1 cellular context compared by ENCODE assay signal in the genomic region with DNA sequence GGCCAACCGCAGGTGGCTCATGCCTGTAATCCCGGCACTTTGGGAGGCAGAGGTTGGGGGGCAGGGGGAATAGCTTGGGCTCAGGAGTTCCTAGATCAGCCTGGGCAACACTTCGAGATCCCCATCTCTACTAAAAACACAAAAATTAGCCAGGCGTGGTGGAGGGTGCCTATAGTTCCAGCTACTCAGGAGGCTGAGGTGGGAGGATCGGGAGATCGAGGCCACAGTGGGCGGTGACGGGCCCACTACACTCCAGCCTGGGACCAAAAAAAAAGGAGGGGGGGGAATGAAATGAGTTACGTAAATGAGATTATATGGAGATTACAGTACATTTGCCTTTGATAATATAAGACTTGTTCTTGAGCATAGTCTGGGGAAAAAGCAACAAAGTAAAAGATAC.
TF ChIP-seq lines count a peak whose summit lies in the region.

No MANE protein-coding gene starts in this region.

TF ChIP-seq in HEK293, 187 proteins besides CTCF, POLR2A, EP300 and RAD21 (continued from another document):
- TF ChIP-seq, protein P1, sequence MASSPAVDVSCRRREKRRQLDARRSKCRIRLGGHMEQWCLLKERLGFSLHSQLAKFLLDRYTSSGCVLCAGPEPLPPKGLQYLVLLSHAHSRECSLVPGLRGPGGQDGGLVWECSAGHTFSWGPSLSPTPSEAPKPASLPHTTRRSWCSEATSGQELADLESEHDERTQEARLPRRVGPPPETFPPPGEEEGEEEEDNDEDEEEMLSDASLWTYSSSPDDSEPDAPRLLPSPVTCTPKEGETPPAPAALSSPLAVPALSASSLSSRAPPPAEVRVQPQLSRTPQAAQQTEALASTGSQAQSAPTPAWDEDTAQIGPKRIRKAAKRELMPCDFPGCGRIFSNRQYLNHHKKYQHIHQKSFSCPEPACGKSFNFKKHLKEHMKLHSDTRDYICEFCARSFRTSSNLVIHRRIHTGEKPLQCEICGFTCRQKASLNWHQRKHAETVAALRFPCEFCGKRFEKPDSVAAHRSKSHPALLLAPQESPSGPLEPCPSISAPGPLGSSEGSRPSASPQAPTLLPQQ (tag by site-specific recombination; IDR thresholded peaks at IDR 0.05): peak; percentile 16; the same call in 1 of the 2 replicates
- TF ChIP-seq, protein P2, sequence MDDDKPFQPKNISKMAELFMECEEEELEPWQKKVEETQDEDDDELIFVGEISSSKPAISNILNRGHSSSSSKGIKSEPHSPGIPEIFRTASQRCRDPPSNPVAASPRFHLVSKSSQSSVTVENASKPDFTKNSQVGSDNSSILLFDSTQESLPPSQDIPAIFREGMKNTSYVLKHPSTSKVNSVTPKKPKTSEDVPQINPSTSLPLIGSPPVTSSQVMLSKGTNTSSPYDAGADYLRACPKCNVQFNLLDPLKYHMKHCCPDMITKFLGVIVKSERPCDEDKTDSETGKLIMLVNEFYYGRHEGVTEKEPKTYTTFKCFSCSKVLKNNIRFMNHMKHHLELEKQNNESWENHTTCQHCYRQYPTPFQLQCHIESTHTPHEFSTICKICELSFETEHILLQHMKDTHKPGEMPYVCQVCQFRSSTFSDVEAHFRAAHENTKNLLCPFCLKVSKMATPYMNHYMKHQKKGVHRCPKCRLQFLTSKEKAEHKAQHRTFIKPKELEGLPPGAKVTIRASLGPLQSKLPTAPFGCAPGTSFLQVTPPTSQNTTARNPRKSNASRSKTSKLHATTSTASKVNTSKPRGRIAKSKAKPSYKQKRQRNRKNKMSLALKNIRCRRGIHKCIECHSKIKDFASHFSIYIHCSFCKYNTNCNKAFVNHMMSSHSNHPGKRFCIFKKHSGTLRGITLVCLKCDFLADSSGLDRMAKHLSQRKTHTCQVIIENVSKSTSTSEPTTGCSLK (tag by site-specific recombination; IDR thresholded peaks at IDR 0.05): no peak
- TF ChIP-seq, protein P3, sequence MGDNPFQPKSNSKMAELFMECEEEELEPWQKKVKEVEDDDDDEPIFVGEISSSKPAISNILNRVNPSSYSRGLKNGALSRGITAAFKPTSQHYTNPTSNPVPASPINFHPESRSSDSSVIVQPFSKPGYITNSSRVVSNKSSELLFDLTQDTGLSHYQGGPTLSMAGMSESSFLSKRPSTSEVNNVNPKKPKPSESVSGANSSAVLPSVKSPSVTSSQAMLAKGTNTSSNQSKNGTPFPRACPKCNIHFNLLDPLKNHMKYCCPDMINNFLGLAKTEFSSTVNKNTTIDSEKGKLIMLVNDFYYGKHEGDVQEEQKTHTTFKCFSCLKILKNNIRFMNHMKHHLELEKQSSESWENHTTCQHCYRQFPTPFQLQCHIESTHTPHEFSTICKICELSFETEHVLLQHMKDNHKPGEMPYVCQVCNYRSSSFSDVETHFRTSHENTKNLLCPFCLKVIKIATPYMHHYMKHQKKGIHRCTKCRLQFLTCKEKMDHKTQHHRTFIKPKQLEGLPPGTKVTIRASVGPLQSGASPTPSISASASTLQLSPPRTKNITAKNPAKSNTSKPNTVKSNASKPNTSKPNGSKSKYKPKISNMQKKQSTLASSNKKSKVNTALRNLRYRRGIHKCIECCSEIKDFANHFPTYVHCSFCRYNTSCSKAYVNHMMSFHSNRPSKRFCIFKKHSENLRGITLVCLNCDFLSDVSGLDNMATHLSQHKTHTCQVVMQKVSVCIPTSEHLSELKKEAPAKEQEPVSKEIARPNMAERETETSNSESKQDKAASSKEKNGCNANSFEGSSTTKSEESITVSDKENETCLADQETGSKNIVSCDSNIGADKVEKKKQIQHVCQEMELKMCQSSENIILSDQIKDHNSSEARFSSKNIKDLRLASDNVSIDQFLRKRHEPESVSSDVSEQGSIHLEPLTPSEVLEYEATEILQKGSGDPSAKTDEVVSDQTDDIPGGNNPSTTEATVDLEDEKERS (tag by site-specific recombination; IDR thresholded peaks at IDR 0.05): no peak
- no peak for TF ChIP-seq YY2 (tag by site-specific recombination; IDR thresholded peaks at IDR 0.05)
- no peak for TF ChIP-seq ZNF426 (tag by site-specific recombination; IDR thresholded peaks at IDR 0.05)
- no peak for TF ChIP-seq ZNF707 (tag by site-specific recombination; IDR thresholded peaks at IDR 0.05)
- no peak for TF ChIP-seq IKZF3 (tag by site-specific recombination; IDR thresholded peaks at IDR 0.05)
